Comparison of ENCODE assay signal across 8 cellular contexts in the genomic region with DNA sequence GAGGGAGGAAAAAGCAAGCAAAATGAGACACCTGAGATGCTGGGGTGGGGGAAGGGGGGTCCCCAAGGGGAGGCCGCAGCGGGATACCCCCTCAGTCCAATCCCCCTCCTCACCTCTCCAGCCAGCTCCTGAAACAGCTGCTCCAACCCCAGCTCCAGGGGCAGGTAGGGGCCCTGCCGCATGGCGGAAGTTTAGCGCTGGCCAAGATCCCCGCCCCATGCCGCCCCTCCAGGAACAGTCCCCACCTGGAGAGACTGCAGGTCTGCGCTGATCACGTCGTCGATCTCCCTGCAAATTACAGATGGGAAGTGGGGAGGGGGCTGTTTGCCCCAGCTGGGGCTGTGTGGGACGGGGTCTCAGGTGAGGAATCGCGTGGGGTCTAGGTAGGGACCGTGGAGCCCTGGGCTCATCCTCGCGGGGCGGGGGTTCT.
DNase-seq lines count a peak whose midpoint lies in the region; ATAC-seq lines count a peak whose summit lies in the region.

No MANE protein-coding gene starts in this region.

- H3K9me3 Mint-ChIP-seq in stimulated activated naive B cell treated with anti-CD40 and anti-IgM and Interleukin-4, amounts not matched to agents 10 μg/mL and 1 μg/mL and 100 μg/mL, for 72 hours: no peaks in the 10 kb centered on the region

- peak overlapping the region; percentile 74 to 84 for H3K4me3 Mint-ChIP-seq in stimulated activated naive B cell treated with anti-CD40 and anti-IgM and Interleukin-4, amounts not matched to agents 10 μg/mL and 1 μg/mL and 100 μg/mL, for 72 hours

- H3K27me3 Mint-ChIP-seq in stimulated activated naive B cell treated with anti-CD40 and anti-IgM and Interleukin-4, amounts not matched to agents 10 μg/mL and 1 μg/mL and 100 μg/mL, for 72 hours: no peaks in the 10 kb centered on the region

- peaks cover 23 to 51% of the 10 kb centered on the region in 2 donors for H3K4me1 Mint-ChIP-seq in stimulated activated naive B cell treated with anti-CD40 and anti-IgM and Interleukin-4, amounts not matched to agents 10 μg/mL and 1 μg/mL and 100 μg/mL, for 72 hours

- ATAC-seq in stimulated activated naive B cell treated with anti-CD40 and anti-IgM and Interleukin-4, amounts not matched to agents 10 μg/mL and 1 μg/mL and 100 μg/mL, for 72 hours (replicated peaks): peak; percentile 36 to 39
- ATAC-seq in GM21447 (IDR thresholded peaks at IDR 0.05; ENCODE audit: unreplicated experiment): no peak

- peak overlapping the region; percentile 93 for H3K27ac Mint-ChIP-seq in stimulated activated naive B cell treated with anti-CD40 and anti-IgM and Interleukin-4, amounts not matched to agents 10 μg/mL and 1 μg/mL and 100 μg/mL, for 72 hours

- peaks cover 8 to 22% of the 10 kb centered on the region in 2 donors for H3K36me3 Mint-ChIP-seq in stimulated activated naive B cell treated with anti-CD40 and anti-IgM and Interleukin-4, amounts not matched to agents 10 μg/mL and 1 μg/mL and 100 μg/mL, for 72 hours

- H3K4me3 ChIP-seq in iPS-11a (ENCODE audit: low read depth, low read length): peak overlapping the region; percentile 50

- DNase-seq in stimulated activated naive CD4-positive, alpha-beta T cell (lab: John Stamatoyannopoulos, UW): peak in 4 of 6 experiments; percentile 18 to 57 (median 41)
- no peak for DNase-seq in stimulated activated naive CD4-positive, alpha-beta T cell treated with Interleukin-2 at 50 U/mL for 16 hours (lab: John Stamatoyannopoulos, UW)
- DNase-seq in activated T-cell treated with anti-CD3 and anti-CD28 coated beads, Interleukin-2, amount 50 U/mL, for 48 hours: peak; percentile 48
- peak; percentile 28 for DNase-seq in stimulated activated naive B cell treated with anti-CD40 and anti-IgM and Interleukin-4, amounts not matched to agents 10 μg/mL and 1 μg/mL and 100 μg/mL, for 72 hours
- no peak for DNase-seq in stimulated activated CD4-positive, alpha-beta T cell treated with anti-CD3 and anti-CD28 coated beads, Interleukin-12 subunit alpha, Interleukin-12 subunit beta, amount 100 ng/mL, for 4 hours
- DNase-seq in RKO (ENCODE audit: low spot score): no peak

Comparison
In these comparisons a context has a peak if more than half of its experiments do, and no peak if none do; other contexts are left out.
1. DNase-seq: peak in stimulated activated naive CD4-positive, alpha-beta T cell (4 of 6), activated T-cell treated with anti-CD3 and anti-CD28 coated beads, Interleukin-2, amount 50 U/mL, for 48 hours (2 of 2) and stimulated activated naive B cell treated with anti-CD40 and anti-IgM and Interleukin-4, amounts not matched to agents 10 μg/mL and 1 μg/mL and 100 μg/mL, for 72 hours (single experiment); none in stimulated activated naive CD4-positive, alpha-beta T cell treated with Interleukin-2 at 50 U/mL for 16 hours (single experiment), stimulated activated CD4-positive, alpha-beta T cell treated with anti-CD3 and anti-CD28 coated beads, Interleukin-12 subunit alpha, Interleukin-12 subunit beta, amount 100 ng/mL, for 4 hours (single experiment) and RKO (single experiment).